Comparison of ENCODE assay signal across 33 cellular contexts in genomic region chr11:5250777-5251176, GRCh38. TPM values are rescaled to one million over a fixed set of nuclear protein-coding genes. Genes with fewer than 3 reads are reported as not detected.
"Had no signal": no experiment of that assay in that cellular context is flagged by ENCODE, and none has a peak within 500 bp of the region (broad histone marks: within the 10 kb centered on the region; RNA-seq: fewer than 3 reads in every experiment).

No MANE protein-coding gene starts in this region.

- H3K4me1 Mint-ChIP-seq: stimulated activated effector memory CD8-positive, alpha-beta T cell treated with anti-CD3 and anti-CD28 coated beads, Interleukin-12 subunit alpha, Interleukin-12 subunit beta, amount 100 ng/mL, for 72 hours; stimulated activated memory B cell treated with anti-CD40 and anti-IgM and Interleukin-4, amounts not matched to agents 10 μg/mL and 1 μg/mL and 100 μg/mL, for 72 hours; stimulated activated naive B cell treated with anti-CD40 and anti-IgM and Interleukin-4, amounts not matched to agents 10 μg/mL and 1 μg/mL and 100 μg/mL, for 72 hours; stimulated activated naive CD8-positive, alpha-beta T cell treated with anti-CD3 and anti-CD28 coated beads, Interleukin-15, amount 100 ng/mL, for 72 hours had no signal

- H3K4me3 ChIP-seq: stomach, suprapubic skin, testis, thoracic aorta, thyroid gland, tibial artery, tibial nerve, transverse colon, upper lobe of left lung, upper lobe of right lung, uterus, vagina had no signal

- H3K9me3 Mint-ChIP-seq: stimulated activated effector memory CD8-positive, alpha-beta T cell treated with anti-CD3 and anti-CD28 coated beads, Interleukin-12 subunit alpha, Interleukin-12 subunit beta, amount 100 ng/mL, for 72 hours; stimulated activated memory B cell treated with anti-CD40 and anti-IgM and Interleukin-4, amounts not matched to agents 10 μg/mL and 1 μg/mL and 100 μg/mL, for 72 hours; stimulated activated naive B cell treated with anti-CD40 and anti-IgM and Interleukin-4, amounts not matched to agents 10 μg/mL and 1 μg/mL and 100 μg/mL, for 72 hours; stimulated activated naive CD8-positive, alpha-beta T cell treated with anti-CD3 and anti-CD28 coated beads, Interleukin-15, amount 100 ng/mL, for 72 hours; stimulated activated naive CD8-positive, alpha-beta T cell treated with anti-CD3 and anti-CD28 coated beads, Interleukin-15, Interleukin-2, amounts not matched to agents 100 ng/mL and 50 ng/mL, for 24 hours; type B pancreatic cell had no signal

- H3K4me3 Mint-ChIP-seq: stimulated activated effector memory CD8-positive, alpha-beta T cell treated with anti-CD3 and anti-CD28 coated beads, Interleukin-12 subunit alpha, Interleukin-12 subunit beta, amount 100 ng/mL, for 72 hours; stimulated activated memory B cell treated with anti-CD40 and anti-IgM and Interleukin-4, amounts not matched to agents 10 μg/mL and 1 μg/mL and 100 μg/mL, for 72 hours; stimulated activated naive B cell treated with anti-CD40 and anti-IgM and Interleukin-4, amounts not matched to agents 10 μg/mL and 1 μg/mL and 100 μg/mL, for 72 hours; stimulated activated naive CD8-positive, alpha-beta T cell treated with anti-CD3 and anti-CD28 coated beads, Interleukin-15, amount 100 ng/mL, for 72 hours; stimulated activated naive CD8-positive, alpha-beta T cell treated with anti-CD3 and anti-CD28 coated beads, Interleukin-15, Interleukin-2, amounts not matched to agents 100 ng/mL and 50 ng/mL, for 24 hours; type B pancreatic cell had no signal

- H3K4me1 ChIP-seq: stomach, suprapubic skin, testis, thyroid gland, tibial artery, tibial nerve, transverse colon, upper lobe of left lung, upper lobe of right lung, uterus, vagina had no signal

- H3K9me3 ChIP-seq: stomach, suprapubic skin, testis, thoracic aorta, thyroid gland, tibial artery, tibial nerve, transverse colon, upper lobe of left lung, upper lobe of right lung, uterus, vagina had no signal

- ATAC-seq: stimulated activated effector memory CD8-positive, alpha-beta T cell treated with anti-CD3 and anti-CD28 coated beads, Interleukin-12 subunit alpha, Interleukin-12 subunit beta, amount 100 ng/mL, for 72 hours; stimulated activated memory B cell treated with anti-CD40 and anti-IgM and Interleukin-4, amounts not matched to agents 10 μg/mL and 1 μg/mL and 100 μg/mL, for 72 hours; stimulated activated naive B cell treated with anti-CD40 and anti-IgM and Interleukin-4, amounts not matched to agents 10 μg/mL and 1 μg/mL and 100 μg/mL, for 72 hours; stimulated activated naive CD8-positive, alpha-beta T cell treated with anti-CD3 and anti-CD28 coated beads, Interleukin-15, amount 100 ng/mL, for 72 hours; stimulated activated naive CD8-positive, alpha-beta T cell treated with anti-CD3 and anti-CD28 coated beads, Interleukin-15, Interleukin-2, amounts not matched to agents 100 U/mL and 50 U/mL, for 24 hours; upper lobe of right lung had no signal

- H3K27ac ChIP-seq: stomach, suprapubic skin, testis, thoracic aorta, thyroid gland, tibial artery, tibial nerve, transverse colon, upper lobe of left lung, upper lobe of right lung, uterus, vagina had no signal

- H3K27me3 ChIP-seq: stomach, suprapubic skin, testis, thyroid gland, tibial artery, tibial nerve, transverse colon, upper lobe of left lung, upper lobe of right lung, uterus, vagina had no signal

- H3K27ac Mint-ChIP-seq: stimulated activated effector memory CD8-positive, alpha-beta T cell treated with anti-CD3 and anti-CD28 coated beads, Interleukin-12 subunit alpha, Interleukin-12 subunit beta, amount 100 ng/mL, for 72 hours; stimulated activated memory B cell treated with anti-CD40 and anti-IgM and Interleukin-4, amounts not matched to agents 10 μg/mL and 1 μg/mL and 100 μg/mL, for 72 hours; stimulated activated naive B cell treated with anti-CD40 and anti-IgM and Interleukin-4, amounts not matched to agents 10 μg/mL and 1 μg/mL and 100 μg/mL, for 72 hours; stimulated activated naive CD8-positive, alpha-beta T cell treated with anti-CD3 and anti-CD28 coated beads, Interleukin-15, Interleukin-2, amounts not matched to agents 100 ng/mL and 50 ng/mL, for 24 hours; type B pancreatic cell had no signal

- H3K36me3 ChIP-seq: stomach, suprapubic skin, thoracic aorta, thyroid gland, tibial artery, tibial nerve, transverse colon, upper lobe of left lung, upper lobe of right lung, uterus, vagina had no signal

- DNase-seq: stimulated activated CD4-positive, alpha-beta T cell treated with anti-CD3 and anti-CD28 coated beads, Interleukin-2, amount 100 ng/mL, for 48 hours; stimulated activated CD4-positive, alpha-beta T cell treated with anti-CD3 and anti-CD28 coated beads, Interleukin-4, amount 100 ng/mL, for 1 hour; stimulated activated CD4-positive, alpha-beta T cell treated with anti-CD3 and anti-CD28 coated beads, Interleukin-4, amount 100 ng/mL, for 24 hours; stimulated activated CD4-positive, alpha-beta T cell treated with anti-CD3 and anti-CD28 coated beads, Interleukin-4, amount 100 ng/mL, for 4 hours; stimulated activated CD8-positive, alpha-beta memory T cell treated with anti-CD3 and anti-CD28 coated beads, Interleukin-4, amount 100 ng/mL, for 48 hours; stimulated activated naive B cell treated with anti-CD40 and anti-IgM and Interleukin-4, amounts not matched to agents 10 μg/mL and 1 μg/mL and 100 μg/mL, for 72 hours; stimulated activated naive CD4-positive, alpha-beta T cell; stimulated activated naive CD4-positive, alpha-beta T cell treated with Interleukin-2 at 50 U/mL for 16 hours; stimulated activated naive CD8-positive, alpha-beta T cell treated with anti-CD3 and anti-CD28 coated beads, Interleukin-15, amount 100 ng/mL, for 72 hours; stimulated activated naive CD8-positive, alpha-beta T cell treated with anti-CD3 and anti-CD28 coated beads, Interleukin-15, Interleukin-2, amounts not matched to agents 100 U/mL and 50 U/mL, for 24 hours; stomach; substantia nigra; testis; thyroid gland; tibial artery; transverse colon; trophoblast cell; upper lobe of left lung; upper lobe of right lung; uterus had no signal

- FAIRE-seq: urothelium cell line had no signal

- H3K36me3 Mint-ChIP-seq: stimulated activated effector memory CD8-positive, alpha-beta T cell treated with anti-CD3 and anti-CD28 coated beads, Interleukin-12 subunit alpha, Interleukin-12 subunit beta, amount 100 ng/mL, for 72 hours; stimulated activated memory B cell treated with anti-CD40 and anti-IgM and Interleukin-4, amounts not matched to agents 10 μg/mL and 1 μg/mL and 100 μg/mL, for 72 hours; stimulated activated naive B cell treated with anti-CD40 and anti-IgM and Interleukin-4, amounts not matched to agents 10 μg/mL and 1 μg/mL and 100 μg/mL, for 72 hours; type B pancreatic cell had no signal

- H3K27me3 Mint-ChIP-seq: stimulated activated naive CD8-positive, alpha-beta T cell treated with anti-CD3 and anti-CD28 coated beads, Interleukin-15, Interleukin-2, amounts not matched to agents 100 ng/mL and 50 ng/mL, for 24 hours had no signal

RNA-seq across cellular contexts. Expression of gene HBG1, which starts 1.1 kb away (rescaled TPM):
- total RNA-seq: subcutaneous adipose tissue, suprapubic skin, testis, thoracic aorta, thyroid gland, tibial nerve, transverse colon, upper lobe of right lung, ureter, vagina had no signal
- polyA plus RNA-seq: stomach, urinary bladder had no signal

RNA-seq across cellular contexts. Expression of gene HBG2, which starts 3.8 kb away (rescaled TPM):
- total RNA-seq: subcutaneous adipose tissue, suprapubic skin, testis, thoracic aorta, thyroid gland, tibial nerve, transverse colon, ureter, vagina had no signal
- polyA plus RNA-seq: urinary bladder had no signal

RNA-seq across cellular contexts. Expression of gene HBD, which starts 16.5 kb away (rescaled TPM):
- total RNA-seq: suprapubic skin, temporal lobe, testis, thoracic aorta, transverse colon, upper lobe of right lung, urinary bladder, vagina had no signal
- polyA plus RNA-seq: urinary bladder had no signal

RNA-seq across cellular contexts. Expression of gene HBE1, which starts 19.0 kb away (rescaled TPM):
- total RNA-seq: subcutaneous adipose tissue, thoracic aorta, tibial nerve, transverse colon, upper lobe of right lung, ureter, vagina had no signal
- polyA plus RNA-seq: stomach had no signal
